Comparison of ENCODE assay signal across 8 cellular contexts in genomic region chr2:28594369-28595108, GRCh38.
DNase-seq lines count a peak whose midpoint lies in the region; ATAC-seq and TF ChIP-seq lines count a peak whose summit lies in the region.

No MANE protein-coding gene starts in this region.

- no peaks in the 10 kb centered on the region for H3K9me2 ChIP-seq in Karpas-422 (replicated peaks; ENCODE audit: insufficient read depth, low read length)
- no peaks in the 10 kb centered on the region for H3K9me2 ChIP-seq in PC-3 (replicated peaks; ENCODE audit: low read length)

- TSS peak; percentile 90 for BruUV-seq in PC-3 (replicated peaks; lab: Mats Ljungman, UMichigan)

- no peak overlapping the region for H3K9ac ChIP-seq in Karpas-422 (ENCODE audit: low read length)
- H3K9ac ChIP-seq in PC-3 (ENCODE audit: low read length): peak overlapping the region; percentile 63
- peak overlapping the region; percentile 46 for H3K9ac ChIP-seq in muscle layer of colon (ENCODE audit: low read length)

- H3K9me3 ChIP-seq in Karpas-422 (ENCODE audit: low read length): no peaks in the 10 kb centered on the region
- H3K9me3 ChIP-seq in PC-3 (ENCODE audit: low read length): no peaks in the 10 kb centered on the region
- H3K9me3 ChIP-seq in muscle layer of colon (ENCODE audit: low read length): no peaks in the 10 kb centered on the region

- CTCF ChIA-PET in PC-3 (lab: Charles Lee): interaction anchor here (0.6 to 2.2 kb wide), 15 partner anchors 9 to 184 kb away, joined by 3 to 30 read pairs (median 9); partner anchors contain the start of gene PPP1CB

- peak; percentile 91 for TF ChIP-seq CTCF in PC-3 (conservative IDR thresholded peaks at IDR 0.05; ENCODE audit: low read depth, low read length)

- H3F3A ChIP-seq in PC-3 (ENCODE audit: low read length, unreplicated experiment): no peaks in the 10 kb centered on the region

- POLR2A ChIA-PET in PC-3 (lab: Charles Lee; ENCODE audit: unreplicated experiment): interaction anchor here (0.6 to 0.8 kb wide), 4 partner anchors 11 to 157 kb away, joined by 3 to 4 read pairs (median 4); partner anchors contain the start of gene PPP1CB

- H3K79me2 ChIP-seq in Karpas-422 (ENCODE audit: low read length) (no peaks in the 10 kb centered on the region), PC-3 (ENCODE audit: low read length) (no peaks in the 10 kb centered on the region)

- H3K4me2 ChIP-seq in Karpas-422 (ENCODE audit: low read depth, low read length, poor library complexity, severe bottlenecking) (peak overlapping the region; percentile 12), PC-3 (ENCODE audit: low read length) (peak overlapping the region; percentile 52)

- H3K27me3 ChIP-seq in Karpas-422 (ENCODE audit: low read length) (no peaks in the 10 kb centered on the region), PC-3 (ENCODE audit: low read length) (no peaks in the 10 kb centered on the region), muscle layer of colon (ENCODE audit: control insufficient read depth in 1 of 2, insufficient read depth in 2 of 2, low read length in 2 of 2) (no peaks in the 10 kb centered on the region)

- H4K20me1 ChIP-seq in Karpas-422 (ENCODE audit: insufficient read depth, low read depth, low read length) (no peaks in the 10 kb centered on the region), PC-3 (ENCODE audit: low read length) (no peaks in the 10 kb centered on the region)

- peak; percentile 71 for ATAC-seq in GM19043 (IDR thresholded peaks at IDR 0.05; ENCODE audit: low read depth, unreplicated experiment)
- ATAC-seq in PC-3: peak; percentile 96
- ATAC-seq in esophagus mucosa: peak; percentile 89

- intact Hi-C loops in PC-3 (cut with micrococcal nuclease): loop anchor here (1.0 to 2.0 kb wide), 6 partner anchors 10 to 159 kb away; no protein-coding TSS in a partner anchor

- no peaks in the 10 kb centered on the region for H3K4me1 ChIP-seq in Karpas-422 (ENCODE audit: low read length)
- H3K4me1 ChIP-seq in PC-3 (ENCODE audit: insufficient read depth, low read length): peaks cover 30% of the 10 kb centered on the region
- H3K4me1 ChIP-seq in muscle layer of colon (ENCODE audit: insufficient read depth, low read length): peaks cover 15% of the 10 kb centered on the region

- no peak overlapping the region for H3K27ac ChIP-seq in Karpas-422 (ENCODE audit: low read length)
- peak overlapping the region; percentile 81 for H3K27ac ChIP-seq in PC-3 (ENCODE audit: low read length)
- H3K27ac ChIP-seq in muscle layer of colon (ENCODE audit: low read depth, low read length): peak overlapping the region; percentile 88

- peak; percentile 90 for DNase-seq in ACHN
- peak; percentile 85 for DNase-seq in Karpas-422
- DNase-seq in PC-3: peak; percentile 99
- DNase-seq in activated T-cell treated with anti-CD3 and anti-CD28 coated beads for 48 hours (ENCODE audit: low read depth): peak; percentile 81
- peak; percentile 58 to 81 for DNase-seq in stimulated activated CD8-positive, alpha-beta memory T cell treated with anti-CD3 and anti-CD28 coated beads, Interleukin-4, amount 100 ng/mL, for 4 hours (ENCODE audit: low read depth in 2 of 2, low spot score in 1 of 2)

- H2AFZ ChIP-seq in Karpas-422 (ENCODE audit: low read length) (no peak overlapping the region), PC-3 (ENCODE audit: low read length) (peak overlapping the region; percentile 60)

- in situ Hi-C loops in ACHN (cut with HindIII; ENCODE audit: low pct_ligation_motif_present, low pct_unique_long_range_greater_than_20kb, low sequenced_read_pairs): no loop called here

- H3K36me3 ChIP-seq in Karpas-422 (ENCODE audit: insufficient read depth, low read length) (no peaks in the 10 kb centered on the region), PC-3 (ENCODE audit: low read depth, low read length) (no peaks in the 10 kb centered on the region), muscle layer of colon (ENCODE audit: insufficient read depth, low read length) (no peaks in the 10 kb centered on the region)

- H3K4me3 ChIP-seq in Karpas-422 (ENCODE audit: low read length): no peak overlapping the region
- H3K4me3 ChIP-seq in PC-3 (ENCODE audit: low read length): no peak overlapping the region
- H3K4me3 ChIP-seq in muscle layer of colon (ENCODE audit: low read depth in 1 of 2, low read length in 2 of 2): peak overlapping the region in 1 of 2 donors; percentile 48
